ENCODE assay signal across 13 cellular contexts in genomic region chr10:26543567-26544306, GRCh38.
DNase-seq lines count a peak whose midpoint lies in the region; ATAC-seq, FAIRE-seq and TF ChIP-seq lines count a peak whose summit lies in the region.
"Had no signal": no experiment of that assay in that cellular context is flagged by ENCODE, and none has a peak within 500 bp of the region (broad histone marks: within the 10 kb centered on the region; RNA-seq: fewer than 3 reads in every experiment).

No MANE protein-coding gene starts in this region.

- intact Hi-C loops in mucosa of descending colon (cut with DNase I, micrococcal nuclease) = no loop called here

- H3K9me3 ChIP-seq in mucosa of descending colon = no peaks in the 10 kb centered on the region
- H3K9me3 ChIP-seq: colonic mucosa, upper lobe of right lung had no signal

- no peak for FAIRE-seq in HTR-8/SVneo (lab: Jason Lieb, UNC)

- no peaks in the 10 kb centered on the region for H3K4me1 ChIP-seq in mucosa of descending colon (ENCODE audit: low read depth)
- H3K4me1 ChIP-seq: colonic mucosa, upper lobe of right lung had no signal

- H3K4me3 ChIP-seq in mucosa of descending colon = no peak overlapping the region
- H3K4me3 ChIP-seq: colonic mucosa, upper lobe of right lung had no signal

- DNase-seq in mucosa of descending colon (no peak), HTR-8/SVneo (ENCODE audit: insufficient read length, low spot score) (no peak), NCI-H526 (lab: John Stamatoyannopoulos, UW) (no peak), T-helper 9 cell (no peak)
- DNase-seq in stimulated activated naive CD4-positive, alpha-beta T cell treated with Interleukin-2 at 50 U/mL for 16 hours (lab: John Stamatoyannopoulos, UW) = no peak
- DNase-seq: activated CD8-positive, alpha-beta memory T cell treated with anti-CD3 and anti-CD28 coated beads for 24 hours; colonic mucosa; GOT3; head of caudate nucleus; upper lobe of right lung had no signal

- no peak for TF ChIP-seq CTCF in mucosa of descending colon (IDR thresholded peaks at IDR 0.05)

- ATAC-seq in GM18511 (IDR thresholded peaks at IDR 0.05; ENCODE audit: unreplicated experiment) = peak; percentile 79
- ATAC-seq in GM21526 (IDR thresholded peaks at IDR 0.05; ENCODE audit: low FRiP score, unreplicated experiment) = peak; percentile 84
- peak; percentile 72 for ATAC-seq in HG03354 (IDR thresholded peaks at IDR 0.05; ENCODE audit: poor library complexity, severe bottlenecking, unreplicated experiment)
- ATAC-seq in mucosa of descending colon = peak; percentile 28
- ATAC-seq: upper lobe of right lung had no signal

- no peaks in the 10 kb centered on the region for H3K36me3 ChIP-seq in mucosa of descending colon (ENCODE audit: low read depth)
- H3K36me3 ChIP-seq: colonic mucosa had no signal

Comparison
In these comparisons a context has a peak if more than half of its experiments do, and no peak if none do; other contexts are left out.
1. ATAC-seq: peak in every context shown above with its lines; median percentile 84 in GM21526; 79 in GM18511; 72 in HG03354; 28 in mucosa of descending colon.